In the genomic region with DNA sequence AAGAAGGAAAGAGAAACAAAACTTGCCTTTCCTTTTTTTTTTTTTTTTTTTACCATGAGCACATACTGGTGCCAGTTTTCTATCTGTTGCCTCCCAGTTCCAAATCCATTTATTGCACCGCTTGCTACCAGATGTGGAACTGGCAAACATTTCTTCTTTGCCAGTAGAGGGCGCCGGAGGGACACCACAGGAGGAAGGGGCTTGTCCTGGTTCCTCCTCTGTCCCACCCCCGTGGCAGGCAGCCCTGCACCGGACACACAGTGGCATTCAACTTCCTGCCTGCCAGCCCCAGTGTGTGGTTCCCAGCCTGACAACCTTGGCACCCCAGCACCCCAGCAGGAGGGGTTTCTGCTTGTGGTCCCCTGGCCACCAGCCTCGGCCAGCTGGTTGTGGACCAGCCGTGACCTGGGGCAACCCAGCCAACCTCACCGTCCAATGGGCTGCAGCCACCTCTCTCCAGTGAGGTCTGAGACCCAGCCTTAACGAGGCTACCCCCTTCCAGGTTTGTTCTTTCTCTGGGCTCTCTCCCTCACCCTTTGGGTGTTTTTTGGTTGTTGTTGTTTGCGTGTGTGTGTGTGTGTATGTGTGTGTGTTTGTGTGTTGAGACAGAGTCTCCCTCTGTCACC, we compare ENCODE assay signal across 10 cellular contexts. TPM values are rescaled to one million over a fixed set of nuclear protein-coding genes. Genes with fewer than 3 reads are reported as not detected.
A peak's percentile ranks its signal among the peaks of the same experiment; 100 is the strongest.
DNase-seq lines count a peak whose midpoint lies in the region; ATAC-seq, FAIRE-seq and TF ChIP-seq lines count a peak whose summit lies in the region.
"Not testable (repeated sequence)": the region's sequence is repeated elsewhere in the genome, so short reads cannot be mapped to it uniquely, and the experiment has no call there.
"Had no signal": no experiment of that assay in that cellular context is flagged by ENCODE, and none has a peak within 500 bp of the region (broad histone marks: within the 10 kb centered on the region; RNA-seq: fewer than 3 reads in every experiment).

No MANE protein-coding gene starts in this region.

- intact Hi-C loops in Right ventricle myocardium inferior (cut with DNase I) = not testable (repeated sequence)

- not testable (repeated sequence) for H3K9me3 ChIP-seq in upper lobe of left lung

- peak; percentile 50 for FAIRE-seq in RCC 7860 (lab: Jason Lieb, UNC)

- not testable (repeated sequence) for H3K27ac ChIP-seq in upper lobe of left lung

- peak; percentile 81 for ATAC-seq in GM18907 (IDR thresholded peaks at IDR 0.05; ENCODE audit: unreplicated experiment)
- peak; percentile 71 for ATAC-seq in GM21723 (IDR thresholded peaks at IDR 0.05; ENCODE audit: unreplicated experiment)
- ATAC-seq in HG03108 (IDR thresholded peaks at IDR 0.05; ENCODE audit: unreplicated experiment) = peak; percentile 64
- peak; percentile 96 for ATAC-seq in activated T-helper 17 cell treated with anti-CD3 and anti-CD28 coated beads, Interleukin-2, amount 50 U/mL, for 72 hours (replicated peaks)
- peak; percentile 98 for ATAC-seq in Right ventricle myocardium inferior
- ATAC-seq in naive B cell (ENCODE audit: low read depth in 2 of 2) = peak; percentile 93 to 94
- peak; percentile 95 to 100 for ATAC-seq in upper lobe of left lung (ENCODE audit: low FRiP score in 2 of 2)

- H3K27me3 ChIP-seq in upper lobe of left lung = not testable (repeated sequence)

- H3K9me3 Mint-ChIP-seq in activated T-helper 17 cell treated with anti-CD3 and anti-CD28 coated beads, Interleukin-2, amount 50 U/mL, for 72 hours; naive B cell: not testable (repeated sequence)

- not testable (repeated sequence) for DNase-seq in RCC 7860 (ENCODE audit: low spot score); Right ventricle myocardium inferior (ENCODE audit: missing footprints); naive B cell; upper lobe of left lung

- not testable (repeated sequence) for TF ChIP-seq CTCF in upper lobe of left lung (IDR thresholded peaks at IDR 0.05)

- H3K27ac Mint-ChIP-seq in activated T-helper 17 cell treated with anti-CD3 and anti-CD28 coated beads, Interleukin-2, amount 50 U/mL, for 72 hours; naive B cell: not testable (repeated sequence)

- H3K4me1 Mint-ChIP-seq in activated T-helper 17 cell treated with anti-CD3 and anti-CD28 coated beads, Interleukin-2, amount 50 U/mL, for 72 hours; naive B cell: not testable (repeated sequence)

- TF ChIP-seq EP300 in upper lobe of left lung (IDR thresholded peaks at IDR 0.05) = not testable (repeated sequence)

- not testable (repeated sequence) for H3K4me3 ChIP-seq in upper lobe of left lung

- H3K36me3 Mint-ChIP-seq in activated T-helper 17 cell treated with anti-CD3 and anti-CD28 coated beads, Interleukin-2, amount 50 U/mL, for 72 hours (ENCODE audit: low read depth); naive B cell: not testable (repeated sequence)

- not testable (repeated sequence) for H3K36me3 ChIP-seq in upper lobe of left lung

- H3K4me3 Mint-ChIP-seq in activated T-helper 17 cell treated with anti-CD3 and anti-CD28 coated beads, Interleukin-2, amount 50 U/mL, for 72 hours = not testable (repeated sequence)
- H3K4me3 Mint-ChIP-seq in naive B cell = peak overlapping the region in 1 of 8 donors; percentile 71

- not testable (repeated sequence) for H3K27me3 Mint-ChIP-seq in activated T-helper 17 cell treated with anti-CD3 and anti-CD28 coated beads, Interleukin-2, amount 50 U/mL, for 72 hours; naive B cell

- H3K4me1 ChIP-seq in upper lobe of left lung = not testable (repeated sequence)

- TF ChIP-seq POLR2A in upper lobe of left lung (IDR thresholded peaks at IDR 0.05) = not testable (repeated sequence)

- WGBS in upper lobe of left lung, 2 donors = no CpG with 5 or more reads among the region's 10 CpGs

RNA-seq across cellular contexts. Expression of a gene that starts 22.8 kb away (rescaled TPM):
- total RNA-seq in activated T-helper 17 cell treated with anti-CD3 and anti-CD28 coated beads, Interleukin-2, amount 50 U/mL, for 72 hours = 100 to 1,000 TPM; 356 to 481 TPM
- total RNA-seq in Right ventricle myocardium inferior = 357 TPM
- polyA plus RNA-seq in naive B cell (ENCODE audit: low read depth in 6 of 6) = 100 to 1,000 TPM; 140 to 243 (median 203) TPM
- total RNA-seq in upper lobe of left lung = 100 to 1,000 TPM; 218 to 799 (median 446) TPM

RNA-seq across cellular contexts. Expression of a gene that starts 50.6 kb away (rescaled TPM):
- not detected for total RNA-seq in activated T-helper 17 cell treated with anti-CD3 and anti-CD28 coated beads, Interleukin-2, amount 50 U/mL, for 72 hours
- total RNA-seq in Right ventricle myocardium inferior (not detected), upper lobe of left lung (1 to 10 TPM in 1 of 6 donors, under 1 TPM in 1, not detected in 4; 0.67 to 2.3 TPM)
- polyA plus RNA-seq in naive B cell (ENCODE audit: low read depth in 6 of 6) = not detected
- polyA plus RNA-seq: fibroblast of lung, ovary had no signal
